In genomic region chr1:53078333-53079101, GRCh38 we compare ENCODE assay signal across 19 cellular contexts. TPM values are rescaled to one million over a fixed set of nuclear protein-coding genes. Genes with fewer than 3 reads are reported as not detected.
"Had no signal": no experiment of that assay in that cellular context is flagged by ENCODE, and none has a peak within 500 bp of the region (broad histone marks: within the 10 kb centered on the region; RNA-seq: fewer than 3 reads in every experiment).

No MANE protein-coding gene starts in this region.

- H3K4me3 ChIP-seq: body of pancreas, colonic mucosa, stomach had no signal

- H3K9ac ChIP-seq: parathyroid adenoma had no signal

- H3K4me1 ChIP-seq: body of pancreas, colonic mucosa, parathyroid adenoma, stomach had no signal

- H3K9me3 ChIP-seq: body of pancreas, colonic mucosa, neutrophil, stomach had no signal

- H3K27ac ChIP-seq: body of pancreas, colonic mucosa, neutrophil, parathyroid adenoma, stomach had no signal

- DNase-seq: activated CD4-positive, alpha-beta T cell treated with anti-CD3 and anti-CD28 coated beads, Interleukin-2, amount 10 ng/mL, durations not matched to agents 24 days and 14 days; activated CD8-positive, alpha-beta T cell treated with anti-CD3 and anti-CD28 coated beads for 36 hours; activated naive CD4-positive, alpha-beta T cell; activated naive CD8-positive, alpha-beta T cell treated with anti-CD3 and anti-CD28 coated beads, Interleukin-2, amount 10 ng/mL, durations not matched to agents 7 days and 5 days; activated T-cell treated with anti-CD3 and anti-CD28 coated beads, Interleukin-2, amount 50 U/mL, for 1 hour; amygdala; body of pancreas; central memory CD4-positive, alpha-beta T cell; colonic mucosa; foreskin melanocyte; natural killer cell; stomach; T-helper 1 cell; T-helper 9 cell; trophoblast cell had no signal

- ATAC-seq: activated CD8-positive, alpha-beta T cell treated with anti-CD3 and anti-CD28 coated beads for 36 hours; activated T-helper 17 cell treated with anti-CD3 and anti-CD28 coated beads, Interleukin-2, amount 50 U/mL, for 72 hours; body of pancreas; natural killer cell had no signal

- H3K36me3 ChIP-seq: colonic mucosa, neutrophil had no signal

- H3K27me3 ChIP-seq: body of pancreas, colonic mucosa, neutrophil, stomach had no signal

- H2AFZ ChIP-seq: parathyroid adenoma had no signal

RNA-seq across cellular contexts. Expression of gene PODN, which starts 16.5 kb away (rescaled TPM):
- total RNA-seq: activated CD4-positive, alpha-beta T cell treated with anti-CD3 and anti-CD28 coated beads, Interleukin-2, amount 10 ng/mL, durations not matched to agents 24 days and 14 days; activated CD8-positive, alpha-beta T cell treated with anti-CD3 and anti-CD28 coated beads for 36 hours; activated T-helper 17 cell treated with anti-CD3 and anti-CD28 coated beads, Interleukin-2, amount 50 U/mL, for 72 hours; kidney epithelial cell had no signal
